Comparison of ENCODE assay signal across 8 cellular contexts in the genomic region with DNA sequence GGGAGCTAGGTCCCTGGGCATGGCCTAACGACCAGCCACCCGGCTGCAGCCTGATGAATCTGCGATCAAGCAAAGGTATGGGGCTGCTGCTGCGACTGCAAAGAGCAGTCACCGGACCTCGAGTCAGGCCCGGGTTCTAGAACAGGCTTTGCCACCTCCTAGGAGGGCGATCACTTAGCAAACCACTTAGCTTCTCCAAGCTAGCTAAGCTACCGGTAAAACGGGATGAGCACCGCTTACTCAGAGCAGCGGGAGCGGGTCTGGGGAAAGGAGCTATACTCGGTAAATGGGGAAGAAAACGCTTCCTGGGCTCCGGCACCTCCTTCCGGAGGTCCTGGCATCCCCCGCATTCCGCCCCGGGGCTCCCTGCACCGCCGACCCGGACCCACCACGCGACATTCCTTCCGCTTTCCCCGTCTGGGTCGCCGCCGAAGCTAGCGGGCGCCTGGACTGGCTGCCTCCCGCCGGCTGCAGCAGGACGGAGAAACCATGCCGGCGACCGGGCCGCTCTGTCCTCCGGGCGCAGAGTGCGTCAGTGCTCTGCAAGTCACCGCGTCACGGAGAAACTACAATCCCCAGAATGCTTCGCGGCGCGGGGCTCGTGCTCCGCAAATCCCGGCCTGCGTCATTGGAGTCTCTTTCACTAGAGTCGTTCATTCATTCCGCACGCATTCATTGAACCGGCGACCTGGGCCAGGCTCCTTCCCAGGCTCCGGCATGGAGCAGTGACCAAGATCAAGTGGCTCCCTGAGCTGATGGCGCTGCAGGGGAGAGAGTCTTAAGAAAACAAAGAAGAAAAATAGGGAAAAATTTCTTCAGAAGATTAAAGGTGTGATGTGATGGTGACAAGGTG. TPM values are rescaled to one million over a fixed set of nuclear protein-coding genes. Genes with fewer than 3 reads are reported as not detected.
DNase-seq lines count a peak whose midpoint lies in the region; ATAC-seq lines count a peak whose summit lies in the region.

LSM10 (minus strand) TSS at position 531 of the 853 bp plus-strand sequence. CDS start 3,779 bp downstream, outside the sequence.

- peak; percentile 51 to 94 (median 90) for DNase-seq in C1 segment of cervical spinal cord (lab: John Stamatoyannopoulos, UW)
- peak; percentile 70 for DNase-seq in NCI-H748 treated with DMSO at 0.1 percent for 48 hours (lab: John Stamatoyannopoulos, UW)
- peak; percentile 92 for DNase-seq in activated CD4-positive, alpha-beta T cell treated with anti-CD3 and anti-CD28 coated beads, Interleukin-2, amount 50 U/mL, for 1 hour
- DNase-seq in dedifferentiated amniotic fluid mesenchymal stem cell (ENCODE audit: extremely low spot score) = peak; percentile 97
- peak; percentile 96 for DNase-seq in left lobe of liver (ENCODE audit: low spot score)
- DNase-seq in stimulated activated CD4-positive, alpha-beta T cell treated with anti-CD3 and anti-CD28 coated beads, Interleukin-2, amount 100 ng/mL, for 4 hours (ENCODE audit: low read depth) = peak; percentile 86

- ATAC-seq in GM19395 (IDR thresholded peaks at IDR 0.05; ENCODE audit: unreplicated experiment) = peak; percentile 58
- peak; percentile 64 for ATAC-seq in HG03558 (IDR thresholded peaks at IDR 0.05; ENCODE audit: extremely low read depth, unreplicated experiment)
- peak; percentile 97 for ATAC-seq in left lobe of liver

RNA-seq across cellular contexts. Expression of gene LSM10, which starts in this region (rescaled TPM):
- 20.9 TPM for total RNA-seq in left lobe of liver

Comparison
In these comparisons a context has a peak if more than half of its experiments do, and no peak if none do; other contexts are left out.
1. Peak in every context shown above with its lines: DNase-seq and ATAC-seq.